ENCODE assay signal across 8 cellular contexts in the genomic region with DNA sequence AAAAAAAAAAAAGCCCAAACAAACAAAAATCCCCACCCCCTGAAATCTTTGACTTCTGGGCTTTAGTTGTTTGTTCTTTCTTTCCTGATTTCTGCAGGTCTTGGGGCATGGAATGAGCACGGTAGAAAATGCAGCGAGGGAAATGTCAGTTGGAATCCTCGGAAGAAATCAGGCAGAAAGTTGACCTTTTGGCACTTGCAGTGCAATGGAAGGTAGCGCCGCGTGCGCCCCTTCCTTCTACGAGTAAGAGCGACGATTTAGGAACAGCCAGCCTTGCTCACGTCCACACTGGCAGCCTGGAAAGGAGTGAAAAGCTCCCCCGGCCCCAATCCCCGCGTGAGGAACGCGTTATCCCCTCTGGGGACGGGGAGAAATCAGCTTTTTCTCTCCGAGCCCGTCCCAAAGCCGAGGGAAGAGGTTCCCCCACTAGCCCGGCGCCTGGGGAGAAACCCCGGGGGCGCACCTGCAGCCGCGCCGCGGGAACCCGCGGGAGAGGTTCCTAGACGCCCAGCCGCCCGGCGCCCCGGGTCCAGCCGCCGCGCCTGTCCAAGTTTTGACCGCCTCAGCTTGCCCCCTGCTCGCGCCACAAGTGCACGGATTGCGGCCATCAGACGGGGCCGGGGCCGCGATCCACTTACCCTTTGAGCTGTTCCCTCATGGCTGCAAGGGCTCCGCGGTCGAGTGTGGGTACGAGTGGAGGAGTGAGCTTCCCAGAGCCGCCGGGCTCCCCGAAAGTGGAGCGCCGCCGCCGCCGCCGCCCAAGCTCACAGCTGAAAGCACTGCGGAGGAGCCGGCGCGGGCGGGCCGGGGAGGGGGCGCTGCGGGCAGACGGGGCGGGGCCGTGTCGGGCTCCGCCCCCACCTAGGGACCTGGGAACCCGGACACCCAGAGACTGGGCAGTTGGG.
DNase-seq lines count a peak whose midpoint lies in the region; ATAC-seq and TF ChIP-seq lines count a peak whose summit lies in the region.

No MANE protein-coding gene starts in this region.

- intact Hi-C loops in mucosa of descending colon (cut with DNase I, micrococcal nuclease): no loop called here
- intact Hi-C loops in aorta (cut with DNase I): no loop called here

- no peak for TF ChIP-seq CTCF in endothelial cell (IDR thresholded peaks at IDR 0.05; ENCODE audit: unreplicated experiment)
- no peak for TF ChIP-seq CTCF in mucosa of descending colon (IDR thresholded peaks at IDR 0.05)

- peak overlapping the region; percentile 39 to 78 (median 59) for H3K4me3 Mint-ChIP-seq in CD4-positive, CD25-positive, alpha-beta regulatory T cell
- peak overlapping the region; percentile 88 for H3K4me3 Mint-ChIP-seq in endothelial cell (ENCODE audit: unreplicated experiment)

- H3K9me3 Mint-ChIP-seq in CD4-positive, CD25-positive, alpha-beta regulatory T cell: peaks cover 0 to 3% (median 0%) of the 10 kb centered on the region in 7 donors
- H3K9me3 Mint-ChIP-seq in endothelial cell (ENCODE audit: unreplicated experiment): no peaks in the 10 kb centered on the region

- 1 to 17% methylated on average over 66 to 74 of the region's 74 CpGs for WGBS in aorta, 2 donors

- peak in 1 of 3 donors; percentile 0 for DNase-seq in CD4-positive, CD25-positive, alpha-beta regulatory T cell
- DNase-seq in endothelial cell (ENCODE audit: low spot score): peak; percentile 35
- DNase-seq in mucosa of descending colon: peak; percentile 60 to 78 (median 70)
- DNase-seq in aorta: peak; percentile 55 to 84
- DNase-seq in NCI-H187 treated with DMSO at 0.1 percent for 48 hours (lab: John Stamatoyannopoulos, UW): no peak

- H3K27me3 ChIP-seq in CD4-positive, CD25-positive, alpha-beta regulatory T cell (ENCODE audit: control insufficient read depth, insufficient read depth, low read length): no peaks in the 10 kb centered on the region
- no peaks in the 10 kb centered on the region for H3K27me3 ChIP-seq in aorta (ENCODE audit: control insufficient read depth in 1 of 2, insufficient read depth in 2 of 2, low read length in 1 of 2)

- no peaks in the 10 kb centered on the region for H3K4me1 ChIP-seq in CD4-positive, CD25-positive, alpha-beta regulatory T cell (ENCODE audit: control insufficient read depth, insufficient read depth, low read length, poor library complexity, severe bottlenecking)
- H3K4me1 ChIP-seq in mucosa of descending colon (ENCODE audit: low read depth) (no peaks in the 10 kb centered on the region), aorta (ENCODE audit: control insufficient read depth in 1 of 2, insufficient read depth in 2 of 2, low read length in 2 of 2) (no peaks in the 10 kb centered on the region)

- H3K36me3 Mint-ChIP-seq in CD4-positive, CD25-positive, alpha-beta regulatory T cell: peaks cover 3% of the 10 kb centered on the region
- no peaks in the 10 kb centered on the region for H3K36me3 Mint-ChIP-seq in endothelial cell (ENCODE audit: low read depth, unreplicated experiment)

- H3K9me3 ChIP-seq in CD4-positive, CD25-positive, alpha-beta regulatory T cell (ENCODE audit: control insufficient read depth in 2 of 2, low read length in 2 of 2): no peaks in the 10 kb centered on the region
- H3K9me3 ChIP-seq in mucosa of descending colon (no peaks in the 10 kb centered on the region), aorta (ENCODE audit: control insufficient read depth, low read length) (no peaks in the 10 kb centered on the region)

- no peak overlapping the region for H3K27ac ChIP-seq in CD4-positive, CD25-positive, alpha-beta regulatory T cell (ENCODE audit: insufficient read depth, low read length, poor library complexity, severe bottlenecking)
- H3K27ac ChIP-seq in aorta (ENCODE audit: low read depth in 1 of 2, low read length in 2 of 2): peak overlapping the region in 1 of 2 donors; percentile 32

- peak; percentile 53 for TF ChIP-seq POLR2A in GM18951 (IDR thresholded peaks at IDR 0.05; ENCODE audit: extremely low read depth, insufficient read depth, insufficient read length)

- in situ Hi-C loops in GM18951 (cut with MboI; ENCODE audit: low sequenced_read_pairs, unreplicated experiment): no loop called here

- no peak overlapping the region for H3K4me3 ChIP-seq in CD4-positive, CD25-positive, alpha-beta regulatory T cell (ENCODE audit: low read depth, low read length)
- H3K4me3 ChIP-seq in mucosa of descending colon (peak overlapping the region; percentile 28), aorta (ENCODE audit: low read length in 2 of 2) (peak overlapping the region; percentile 37 to 69)

- peaks cover 12% of the 10 kb centered on the region for H3K27me3 Mint-ChIP-seq in CD4-positive, CD25-positive, alpha-beta regulatory T cell
- no peaks in the 10 kb centered on the region for H3K27me3 Mint-ChIP-seq in endothelial cell (ENCODE audit: unreplicated experiment)

- no peak for ATAC-seq in CD4-positive, CD25-positive, alpha-beta regulatory T cell (ENCODE audit: low read depth in 2 of 2)
- ATAC-seq in HG03097 (IDR thresholded peaks at IDR 0.05; ENCODE audit: low FRiP score, unreplicated experiment) (peak; percentile 83), SK-N-SH treated with all-trans-retinoic acid at 6 μM for 48 hours (peak; percentile 93), mucosa of descending colon (peak; percentile 95), aorta (ENCODE audit: low FRiP score) (peak; percentile 80)

- H3K4me1 Mint-ChIP-seq in CD4-positive, CD25-positive, alpha-beta regulatory T cell: no peaks in the 10 kb centered on the region
- no peaks in the 10 kb centered on the region for H3K4me1 Mint-ChIP-seq in endothelial cell (ENCODE audit: unreplicated experiment)

- H3K36me3 ChIP-seq in CD4-positive, CD25-positive, alpha-beta regulatory T cell (ENCODE audit: control insufficient read depth, insufficient read depth, low read length): no peaks in the 10 kb centered on the region
- no peaks in the 10 kb centered on the region for H3K36me3 ChIP-seq in mucosa of descending colon (ENCODE audit: low read depth)
- H3K36me3 ChIP-seq in aorta (ENCODE audit: control insufficient read depth in 1 of 2, insufficient read depth in 2 of 2, low read length in 1 of 2): no peaks in the 10 kb centered on the region

- H3K27ac Mint-ChIP-seq in CD4-positive, CD25-positive, alpha-beta regulatory T cell: no peak overlapping the region
- H3K27ac Mint-ChIP-seq in endothelial cell (ENCODE audit: unreplicated experiment): no peak overlapping the region

TF ChIP-seq in SK-N-SH treated with all-trans-retinoic acid at 6 μM for 48 hours, 23 proteins besides CTCF, POLR2A, EP300 and RAD21 (continues in another document):
- TF ChIP-seq BACH2 (CRISPR knock-in tag; IDR thresholded peaks at IDR 0.05; ENCODE audit: borderline replicate concordance) (no peak), TOX (CRISPR knock-in tag; IDR thresholded peaks at IDR 0.05; ENCODE audit: borderline replicate concordance) (no peak), ZC3H10 (CRISPR knock-in tag; IDR thresholded peaks at IDR 0.05) (no peak), SNAI2 (CRISPR knock-in tag; IDR thresholded peaks at IDR 0.05) (no peak), CSDC2 (CRISPR knock-in tag; IDR thresholded peaks at IDR 0.05) (no peak), ZNF70 (CRISPR knock-in tag; IDR thresholded peaks at IDR 0.05) (no peak), GLIS3 (CRISPR knock-in tag; IDR thresholded peaks at IDR 0.05) (no peak)
- TF ChIP-seq, protein P1, sequence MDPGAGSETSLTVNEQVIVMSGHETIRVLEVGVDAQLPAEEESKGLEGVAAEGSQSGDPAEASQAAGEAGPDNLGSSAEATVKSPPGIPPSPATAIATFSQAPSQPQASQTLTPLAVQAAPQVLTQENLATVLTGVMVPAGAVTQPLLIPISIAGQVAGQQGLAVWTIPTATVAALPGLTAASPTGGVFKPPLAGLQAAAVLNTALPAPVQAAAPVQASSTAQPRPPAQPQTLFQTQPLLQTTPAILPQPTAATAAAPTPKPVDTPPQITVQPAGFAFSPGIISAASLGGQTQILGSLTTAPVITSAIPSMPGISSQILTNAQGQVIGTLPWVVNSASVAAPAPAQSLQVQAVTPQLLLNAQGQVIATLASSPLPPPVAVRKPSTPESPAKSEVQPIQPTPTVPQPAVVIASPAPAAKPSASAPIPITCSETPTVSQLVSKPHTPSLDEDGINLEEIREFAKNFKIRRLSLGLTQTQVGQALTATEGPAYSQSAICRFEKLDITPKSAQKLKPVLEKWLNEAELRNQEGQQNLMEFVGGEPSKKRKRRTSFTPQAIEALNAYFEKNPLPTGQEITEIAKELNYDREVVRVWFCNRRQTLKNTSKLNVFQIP (CRISPR knock-in tag; IDR thresholded peaks at IDR 0.05; ENCODE audit: borderline replicate concordance, low read depth): no peak
- TF ChIP-seq, protein P2, sequence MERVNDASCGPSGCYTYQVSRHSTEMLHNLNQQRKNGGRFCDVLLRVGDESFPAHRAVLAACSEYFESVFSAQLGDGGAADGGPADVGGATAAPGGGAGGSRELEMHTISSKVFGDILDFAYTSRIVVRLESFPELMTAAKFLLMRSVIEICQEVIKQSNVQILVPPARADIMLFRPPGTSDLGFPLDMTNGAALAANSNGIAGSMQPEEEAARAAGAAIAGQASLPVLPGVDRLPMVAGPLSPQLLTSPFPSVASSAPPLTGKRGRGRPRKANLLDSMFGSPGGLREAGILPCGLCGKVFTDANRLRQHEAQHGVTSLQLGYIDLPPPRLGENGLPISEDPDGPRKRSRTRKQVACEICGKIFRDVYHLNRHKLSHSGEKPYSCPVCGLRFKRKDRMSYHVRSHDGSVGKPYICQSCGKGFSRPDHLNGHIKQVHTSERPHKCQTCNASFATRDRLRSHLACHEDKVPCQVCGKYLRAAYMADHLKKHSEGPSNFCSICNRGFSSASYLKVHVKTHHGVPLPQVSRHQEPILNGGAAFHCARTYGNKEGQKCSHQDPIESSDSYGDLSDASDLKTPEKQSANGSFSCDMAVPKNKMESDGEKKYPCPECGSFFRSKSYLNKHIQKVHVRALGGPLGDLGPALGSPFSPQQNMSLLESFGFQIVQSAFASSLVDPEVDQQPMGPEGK (CRISPR knock-in tag; IDR thresholded peaks at IDR 0.05; ENCODE audit: borderline replicate concordance): no peak

Comparison
In these comparisons a context has a peak if more than half of its experiments do, and no peak if none do; other contexts are left out.
1. ATAC-seq: peak in HG03097 (single experiment), SK-N-SH treated with all-trans-retinoic acid at 6 μM for 48 hours (single experiment), mucosa of descending colon (single experiment) and aorta (single experiment); none in CD4-positive, CD25-positive, alpha-beta regulatory T cell (0 of 2).